In genomic region chr12:77645966-77646598, GRCh38 we compare ENCODE assay signal across 14 cellular contexts.
DNase-seq lines count a peak whose midpoint lies in the region; ATAC-seq and TF ChIP-seq lines count a peak whose summit lies in the region.
"Had no signal": no experiment of that assay in that cellular context is flagged by ENCODE, and none has a peak within 500 bp of the region (broad histone marks: within the 10 kb centered on the region; RNA-seq: fewer than 3 reads in every experiment).

No MANE protein-coding gene starts in this region.

- intact Hi-C loops in A673 (cut with micrococcal nuclease; ENCODE audit: unreplicated experiment), result no loop called here

- H3K4me1 ChIP-seq in NT2/D1 (ENCODE audit: insufficient read depth, insufficient read length) (peaks cover 5% of the 10 kb centered on the region), A673 (ENCODE audit: insufficient read depth, low read length, poor library complexity, severe bottlenecking) (peaks cover 3% of the 10 kb centered on the region)
- H3K4me1 ChIP-seq: ascending aorta, foreskin keratinocyte had no signal

- DNase-seq in ELF-1 (ENCODE audit: low read depth, low spot score), result peak; percentile 49
- DNase-seq in NT2/D1 (ENCODE audit: low read depth, low spot score), result peak; percentile 46
- DNase-seq in GF-D8 (lab: John Stamatoyannopoulos, UW), result no peak
- no peak for DNase-seq in mesenteric fat pad (ENCODE audit: low spot score)
- DNase-seq in A673 (ENCODE audit: low spot score), result no peak
- DNase-seq: activated CD4-positive, alpha-beta T cell treated with anti-CD3 and anti-CD28 coated beads for 1 hour; activated T-cell treated with anti-CD3 and anti-CD28 coated beads, Interleukin-2, amount 50 U/mL, for 72 hours; foreskin keratinocyte; kidney; NCI-H1694 had no signal

- no peak for TF ChIP-seq CTCF in A673 (conservative IDR thresholded peaks at IDR 0.05; ENCODE audit: low read depth, low read length)

- H3K27ac ChIP-seq in A673 (ENCODE audit: low read depth, low read length, poor library complexity, severe bottlenecking), result no peak overlapping the region
- H3K27ac ChIP-seq: ascending aorta, foreskin keratinocyte had no signal

- no peaks in the 10 kb centered on the region for H3K36me3 ChIP-seq in NT2/D1 (ENCODE audit: insufficient read depth, insufficient read length, low read length)
- no peaks in the 10 kb centered on the region for H3K36me3 ChIP-seq in A673 (ENCODE audit: insufficient read depth, low read length, poor library complexity, severe bottlenecking)
- H3K36me3 ChIP-seq: ascending aorta had no signal

- no peaks in the 10 kb centered on the region for H3K9me3 ChIP-seq in NT2/D1 (ENCODE audit: insufficient read depth, low read length)
- no peaks in the 10 kb centered on the region for H3K9me3 ChIP-seq in A673 (ENCODE audit: low read depth, low read length, poor library complexity, severe bottlenecking)
- H3K9me3 ChIP-seq: ascending aorta had no signal

- no TSS peak for BruUV-seq in A673 (replicated peaks; lab: Mats Ljungman, UMichigan)

- no peak overlapping the region for H3K9ac ChIP-seq in NT2/D1 (ENCODE audit: insufficient read length, low read depth)

- CTCF ChIA-PET in A673 (lab: Charles Lee), result no interaction called here

- no peak overlapping the region for H3K4me3 ChIP-seq in NT2/D1 (ENCODE audit: insufficient read length, low read depth)
- H3K4me3 ChIP-seq in A673 (ENCODE audit: low read depth, low read length, poor library complexity, severe bottlenecking), result no peak overlapping the region
- H3K4me3 ChIP-seq: ascending aorta had no signal

- ATAC-seq in GM19463 (IDR thresholded peaks at IDR 0.05; ENCODE audit: unreplicated experiment) (peak; percentile 89), HG03108 (IDR thresholded peaks at IDR 0.05; ENCODE audit: unreplicated experiment) (peak; percentile 74), GM18517 (IDR thresholded peaks at IDR 0.05; ENCODE audit: unreplicated experiment) (no peak)
- ATAC-seq: activated T-cell treated with anti-CD3 and anti-CD28 coated beads, Interleukin-2, amount 50 U/mL, for 72 hours; foreskin keratinocyte had no signal

- H3K27me3 ChIP-seq in NT2/D1 (ENCODE audit: insufficient read depth, insufficient read length) (no peaks in the 10 kb centered on the region), A673 (replicated peaks; ENCODE audit: insufficient read depth, low read depth, low read length, poor library complexity) (no peaks in the 10 kb centered on the region)
- H3K27me3 ChIP-seq: ascending aorta, foreskin keratinocyte had no signal

- POLR2A ChIA-PET in A673 (lab: Charles Lee; ENCODE audit: low non-redundant PET), result no interaction called here

Comparison
In these comparisons a context has a peak if more than half of its experiments do, and no peak if none do; other contexts are left out.
1. DNase-seq: peak in ELF-1 (single experiment) and NT2/D1 (single experiment); none in GF-D8 (single experiment), mesenteric fat pad (single experiment) and A673 (single experiment).